Comparison of ENCODE assay signal across 20 cellular contexts in the genomic region with DNA sequence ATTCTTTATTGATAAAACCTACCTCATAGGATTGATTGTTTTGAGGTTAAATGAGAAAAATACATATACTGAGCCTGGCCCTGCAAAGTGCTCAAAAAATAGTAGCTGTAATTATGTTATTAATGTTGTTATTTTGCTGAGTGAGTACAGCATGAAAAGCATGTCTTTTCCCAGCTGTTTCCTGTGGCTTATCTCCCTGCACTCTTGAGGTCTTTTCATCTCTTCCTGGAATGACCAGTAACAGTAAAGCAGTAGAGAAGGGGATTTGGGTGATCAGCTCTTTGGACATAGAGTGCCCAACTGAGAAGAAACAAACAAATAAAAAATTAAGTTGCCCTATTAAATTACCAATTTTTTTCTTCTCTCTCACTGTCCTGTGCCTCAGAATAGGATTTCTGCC. TPM values are rescaled to one million over a fixed set of nuclear protein-coding genes. Genes with fewer than 3 reads are reported as not detected.
DNase-seq lines count a peak whose midpoint lies in the region; ATAC-seq and TF ChIP-seq lines count a peak whose summit lies in the region.
"Had no signal": no experiment of that assay in that cellular context is flagged by ENCODE, and none has a peak within 500 bp of the region (broad histone marks: within the 10 kb centered on the region; RNA-seq: fewer than 3 reads in every experiment).

No MANE protein-coding gene starts in this region.

- intact Hi-C loops in left lung (cut with DNase I) (no loop called here), dorsolateral prefrontal cortex (cut with DNase I) (no loop called here)

- H3K36me3 Mint-ChIP-seq in chondrocyte (ENCODE audit: low read depth): no peaks in the 10 kb centered on the region

- no peaks in the 10 kb centered on the region for H3K9me3 ChIP-seq in left lung
- no peaks in the 10 kb centered on the region for H3K9me3 ChIP-seq in trophoblast cell (ENCODE audit: insufficient read depth, low read depth, low read length)
- H3K9me3 ChIP-seq: testis had no signal

- no peak overlapping the region for H2AK5ac ChIP-seq in trophoblast cell (ENCODE audit: low read length)

- peak overlapping the region in 1 of 2 donors; percentile 18 for H3K27ac ChIP-seq in left lung
- no peak overlapping the region for H3K27ac ChIP-seq in trophoblast cell (ENCODE audit: low read depth, low read length)
- H3K27ac ChIP-seq in dorsolateral prefrontal cortex: peak overlapping the region in 11 of 59 donors; percentile 4 to 41 (median 16)
- H3K27ac ChIP-seq: testis had no signal

- H3K4me2 ChIP-seq in trophoblast cell (ENCODE audit: low read length): no peak overlapping the region

- no peak overlapping the region for H3K4me3 Mint-ChIP-seq in chondrocyte (ENCODE audit: unreplicated experiment)

- H3K18ac ChIP-seq in trophoblast cell (ENCODE audit: low read length): no peak overlapping the region

- H3K4me3 ChIP-seq in left lung: no peak overlapping the region
- H3K4me3 ChIP-seq in skeletal muscle cell (ENCODE audit: low read depth, low read length): no peak overlapping the region
- no peak overlapping the region for H3K4me3 ChIP-seq in trophoblast cell (ENCODE audit: low read depth, low read length)
- no peak overlapping the region for H3K4me3 ChIP-seq in dorsolateral prefrontal cortex
- H3K4me3 ChIP-seq: skin epidermis, testis had no signal

- peak; percentile 34 for ATAC-seq in left lung
- ATAC-seq in HG03095 (IDR thresholded peaks at IDR 0.05; ENCODE audit: unreplicated experiment): no peak
- ATAC-seq: Right ventricle myocardium inferior had no signal

- H3K36me3 ChIP-seq in left lung: no peaks in the 10 kb centered on the region
- H3K36me3 ChIP-seq in trophoblast cell (ENCODE audit: control insufficient read depth in 1 of 2, insufficient read depth in 2 of 2, low read length in 2 of 2): peaks cover 3 to 4% of the 10 kb centered on the region in 2 experiments

- H3K14ac ChIP-seq in trophoblast cell (ENCODE audit: low read length): no peak overlapping the region

- H4K91ac ChIP-seq in trophoblast cell (ENCODE audit: low read depth, low read length): no peak overlapping the region

- H3K4ac ChIP-seq in trophoblast cell (ENCODE audit: low read depth, low read length): no peak overlapping the region

- no peak overlapping the region for H3K23ac ChIP-seq in trophoblast cell (ENCODE audit: low read length)

- no peak overlapping the region for H2AFZ ChIP-seq in trophoblast cell (ENCODE audit: insufficient read depth, low read length, poor library complexity)

- H3K9me3 Mint-ChIP-seq in chondrocyte (ENCODE audit: low read depth): no peaks in the 10 kb centered on the region

- H3K27me3 ChIP-seq in left lung: no peaks in the 10 kb centered on the region
- no peaks in the 10 kb centered on the region for H3K27me3 ChIP-seq in trophoblast cell (ENCODE audit: insufficient read depth, low read length)
- H3K27me3 ChIP-seq in dorsolateral prefrontal cortex: no peaks in the 10 kb centered on the region
- H3K27me3 ChIP-seq: testis had no signal

- DNase-seq in OCI-M1 (lab: John Stamatoyannopoulos, UW) (peak; percentile 34), chondrocyte (ENCODE audit: low spot score) (no peak), left lung (no peak), skeletal muscle cell (ENCODE audit: low read depth) (peak; percentile 4), trophoblast cell (no peak), NCI-H128 (lab: John Stamatoyannopoulos, UW; ENCODE audit: unreplicated experiment) (no peak), dorsolateral prefrontal cortex (no peak)
- DNase-seq: activated gamma-delta T cell treated with Interleukin-2 at 50 U/mL for 16 hours, amygdala, Calu3, cerebellar nuclear complex, glutamatergic neuron, islet precursor cell, NCI-H2081, NCI-H510A treated with DMSO at 0.1 percent for 48 hours, occipital lobe, testis had no signal

- peak overlapping the region; percentile 6 for H3K27ac Mint-ChIP-seq in chondrocyte (ENCODE audit: unreplicated experiment)

- no peak overlapping the region for H2BK12ac ChIP-seq in trophoblast cell (ENCODE audit: low read length)

- H2BK120ac ChIP-seq in trophoblast cell (ENCODE audit: insufficient read depth, low read length, poor library complexity): no peak overlapping the region

- H2BK5ac ChIP-seq in trophoblast cell (ENCODE audit: low read depth, low read length, poor library complexity): no peak overlapping the region

- H4K8ac ChIP-seq in trophoblast cell (ENCODE audit: low read depth, low read length): no peak overlapping the region

- H4K12ac ChIP-seq in trophoblast cell (ENCODE audit: low read depth, low read length): no peak overlapping the region

- peaks cover 50% of the 10 kb centered on the region for H3K4me1 Mint-ChIP-seq in chondrocyte (ENCODE audit: low read depth)

- TF ChIP-seq CTCF in chondrocyte (IDR thresholded peaks at IDR 0.05) (no peak), left lung (IDR thresholded peaks at IDR 0.05) (no peak), dorsolateral prefrontal cortex (IDR thresholded peaks at IDR 0.05 in 54 of 56, conservative IDR thresholded peaks at IDR 0.05 in 2 of 56; ENCODE audit: low read depth in 1 of 56, partially characterized antibody in 56 of 56) (no peak)

- H3K27me3 Mint-ChIP-seq in chondrocyte (ENCODE audit: low read depth): no peaks in the 10 kb centered on the region

- H3K79me2 ChIP-seq in trophoblast cell (ENCODE audit: control insufficient read depth, insufficient read depth, low read length, poor library complexity): no peaks in the 10 kb centered on the region

- no peak overlapping the region for H3K9ac ChIP-seq in trophoblast cell (ENCODE audit: low read length)

- no peaks in the 10 kb centered on the region for H3K79me1 ChIP-seq in trophoblast cell (ENCODE audit: low read length)

- H3K4me1 ChIP-seq in left lung: peaks cover 8 to 33% of the 10 kb centered on the region in 2 donors
- no peaks in the 10 kb centered on the region for H3K4me1 ChIP-seq in trophoblast cell (ENCODE audit: control insufficient read depth in 1 of 2, insufficient read depth in 2 of 2, low read length in 2 of 2)
- H3K4me1 ChIP-seq: testis had no signal

RNA-seq across cellular contexts. Expression of a gene that starts 53.7 kb away (rescaled TPM):
- total RNA-seq in chondrocyte (41.0 to 51.3 TPM (median 44.7 TPM) in 3 replicates), left lung (10 to 100 TPM; 44.8 to 53.5 TPM), dorsolateral prefrontal cortex (100 to 1,000 TPM in 24 of 120 experiments, 10 to 100 TPM in 96; 64.4 to 123 (median 91.3) TPM)
- 26.0 and 26.1 TPM in 2 replicates for polyA plus RNA-seq in trophoblast cell (2013)

Comparison
In these comparisons a context has a peak if more than half of its experiments do, and no peak if none do; other contexts are left out.
1. DNase-seq: peak in OCI-M1 (single experiment) and skeletal muscle cell (single experiment); none in chondrocyte (single experiment), left lung (0 of 2), trophoblast cell (0 of 2), NCI-H128 (single experiment) and dorsolateral prefrontal cortex (0 of 10).